3 cellular contexts compared by ENCODE assay signal in the genomic region with DNA sequence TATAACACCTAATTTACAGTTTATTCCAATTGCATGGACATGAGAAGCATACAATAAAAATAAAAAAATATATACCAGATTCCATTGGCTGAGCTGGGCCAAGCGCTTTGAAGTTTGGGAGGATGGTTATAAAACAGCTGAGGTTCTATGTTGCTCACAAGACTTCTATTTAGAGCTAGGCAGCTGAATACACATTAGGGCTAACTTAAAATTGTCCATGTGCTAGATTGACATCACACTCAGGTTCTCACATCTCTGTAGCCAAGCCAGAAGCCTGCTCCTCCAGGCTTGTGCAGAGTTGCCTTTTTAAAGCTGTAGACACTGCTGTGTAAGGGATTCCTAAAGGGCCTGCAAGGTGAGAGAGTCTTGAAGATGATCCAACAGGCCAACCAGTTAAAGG.
"Had no signal": no experiment of that assay in that cellular context is flagged by ENCODE, and none has a peak within 500 bp of the region (broad histone marks: within the 10 kb centered on the region; RNA-seq: fewer than 3 reads in every experiment).

No MANE protein-coding gene starts in this region.

- DNase-seq: IMR-90, KBM-7, KG1 had no signal
